In genomic region chr4:86948276-86948675, GRCh38 we compare ENCODE assay signal across 19 cellular contexts. TPM values are rescaled to one million over a fixed set of nuclear protein-coding genes. Genes with fewer than 3 reads are reported as not detected.
A peak's percentile ranks its signal among the peaks of the same experiment; 100 is the strongest.
DNase-seq lines count a peak whose midpoint lies in the region; ATAC-seq and TF ChIP-seq lines count a peak whose summit lies in the region.
"Had no signal": no experiment of that assay in that cellular context is flagged by ENCODE, and none has a peak within 500 bp of the region (broad histone marks: within the 10 kb centered on the region; RNA-seq: fewer than 3 reads in every experiment).

No MANE protein-coding gene starts in this region.

- no peaks in the 10 kb centered on the region for H3K27me3 Mint-ChIP-seq in WTC11 (ENCODE audit: low read depth)

- peak overlapping the region; percentile 97 for H3K27ac Mint-ChIP-seq in WTC11

- H3K27ac ChIP-seq in RWPE1, result no peak overlapping the region
- H3K27ac ChIP-seq: 22Rv1 had no signal

- TF ChIP-seq CTCF in WTC11 (IDR thresholded peaks at IDR 0.05), result no peak
- no peak for TF ChIP-seq CTCF in RWPE1 (conservative IDR thresholded peaks at IDR 0.05; ENCODE audit: low read depth)

- H3K4me3 Mint-ChIP-seq in WTC11, result peak overlapping the region; percentile 38
- H3K4me3 Mint-ChIP-seq: neural crest cell had no signal

- DNase-seq in DMS53 (lab: John Stamatoyannopoulos, UW), result peak; percentile 14
- DNase-seq in DMS53 treated with DMSO at 0.1 percent for 48 hours (lab: John Stamatoyannopoulos, UW; ENCODE audit: unreplicated experiment), result no peak
- no peak for DNase-seq in WTC11 (ENCODE audit: low spot score)
- DNase-seq in pons (ENCODE audit: low spot score), result peak; percentile 76
- no peak for DNase-seq in RWPE1 (ENCODE audit: low spot score)
- DNase-seq: activated T-cell treated with anti-CD3 and anti-CD28 coated beads, Interleukin-2, amount 50 U/mL, for 1 hour; effector CD8-positive, alpha-beta T cell; Karpas-422; NCI-H2171 treated with DMSO at 0.1 percent for 48 hours; OCI-M1; small intestine; T-helper 1 cell had no signal

- peak; percentile 47 for ATAC-seq in HG03442 (IDR thresholded peaks at IDR 0.05; ENCODE audit: unreplicated experiment)
- ATAC-seq in WTC11, result peak; percentile 30
- no peak for ATAC-seq in GM18861 (IDR thresholded peaks at IDR 0.05; ENCODE audit: unreplicated experiment)
- no peak for ATAC-seq in HG03521 (IDR thresholded peaks at IDR 0.05; ENCODE audit: unreplicated experiment)
- ATAC-seq: HCT116 had no signal

- POLR2A ChIA-PET in WTC11 (lab: Charles Lee), result interaction anchor here (4.0 kb wide), 1 partner anchor 13 kb away, joined by 16 read pairs; the partner anchor contains the start of gene AFF1
- POLR2A ChIA-PET in RWPE1 (lab: Yijun Ruan, JAX; ENCODE audit: low non-redundant PET), result no interaction called here

- peaks cover 11% of the 10 kb centered on the region for H3K36me3 Mint-ChIP-seq in WTC11

- peaks cover 89% of the 10 kb centered on the region for H3K4me1 Mint-ChIP-seq in WTC11

- H3K9me3 Mint-ChIP-seq in WTC11, result no peaks in the 10 kb centered on the region
- H3K9me3 Mint-ChIP-seq: neural crest cell had no signal

- CTCF ChIA-PET in WTC11 (lab: Charles Lee) (interaction anchor here (1.3 kb wide), 1 partner anchor 26 kb away, joined by 3 read pairs; no protein-coding TSS in a partner anchor), RWPE1 (lab: Yijun Ruan, JAX) (no interaction called here)

TF ChIP-seq in WTC11, 78 proteins besides CTCF, POLR2A, EP300 and RAD21:
- no peak for TF ChIP-seq USF1 (CRISPR knock-in tag; IDR thresholded peaks at IDR 0.05)
- no peak for TF ChIP-seq IRF2 (CRISPR knock-in tag; IDR thresholded peaks at IDR 0.05; ENCODE audit: borderline replicate concordance, low read depth)
- TF ChIP-seq ZNF121 (CRISPR knock-in tag; IDR thresholded peaks at IDR 0.05), result no peak
- TF ChIP-seq SOX15 (CRISPR knock-in tag; IDR thresholded peaks at IDR 0.05), result no peak
- no peak for TF ChIP-seq ZNF416 (CRISPR knock-in tag; IDR thresholded peaks at IDR 0.05)
- TF ChIP-seq USF2 (CRISPR knock-in tag; IDR thresholded peaks at IDR 0.05), result no peak
- no peak for TF ChIP-seq ZNF425 (CRISPR knock-in tag; conservative IDR thresholded peaks at IDR 0.05)
- no peak for TF ChIP-seq HMGA2 (CRISPR knock-in tag; IDR thresholded peaks at IDR 0.05)
- TF ChIP-seq MXD4 (CRISPR knock-in tag; IDR thresholded peaks at IDR 0.05; ENCODE audit: borderline replicate concordance), result no peak
- no peak for TF ChIP-seq ARID4B (CRISPR knock-in tag; IDR thresholded peaks at IDR 0.05; ENCODE audit: borderline replicate concordance)
- TF ChIP-seq ZNF138 (CRISPR knock-in tag; conservative IDR thresholded peaks at IDR 0.05), result no peak

RNA-seq across cellular contexts. Expression of gene AFF1, which starts 13.5 kb away (rescaled TPM):
- total RNA-seq in WTC11 (2021), result 72.6 to 93.4 TPM (median 83.9 TPM) in 3 replicates

RNA-seq across cellular contexts. Expression of gene C4orf36, which starts 56.1 kb away (rescaled TPM):
- 0.73 to 1.5 TPM (median 0.79 TPM) in 3 replicates for total RNA-seq in WTC11 (2021)
- total RNA-seq: glomerular endothelial cell had no signal

Comparison
In these comparisons a context has a peak if more than half of its experiments do, and no peak if none do; other contexts are left out.
1. DNase-seq: peak in DMS53 (single experiment) and pons (single experiment); none in DMS53 treated with DMSO at 0.1 percent for 48 hours (single experiment), WTC11 (single experiment) and RWPE1 (single experiment).
2. ATAC-seq: peak in HG03442 (single experiment) and WTC11 (single experiment); none in GM18861 (single experiment) and HG03521 (single experiment).